ENCODE assay signal across 10 cellular contexts in the genomic region with DNA sequence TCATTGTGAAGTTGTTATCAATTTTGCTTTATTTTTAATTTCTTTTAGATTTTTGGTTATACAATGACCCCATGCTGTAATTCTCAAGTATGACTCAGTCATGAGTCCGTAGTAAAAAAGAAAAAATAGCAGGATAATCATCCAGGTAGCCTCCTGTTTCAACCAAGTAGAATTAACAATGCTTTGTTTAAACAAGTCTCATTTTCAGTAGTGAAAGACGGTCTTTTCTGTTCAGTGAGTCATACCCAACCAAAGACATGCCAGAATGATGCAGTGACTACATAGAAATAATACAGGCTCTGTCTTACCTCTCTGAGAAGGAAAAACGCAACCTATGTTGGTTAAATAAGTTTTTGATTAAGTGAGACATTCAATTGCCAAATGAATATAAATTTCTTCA.
DNase-seq lines count a peak whose midpoint lies in the region; ATAC-seq, FAIRE-seq and TF ChIP-seq lines count a peak whose summit lies in the region.
"Had no signal": no experiment of that assay in that cellular context is flagged by ENCODE, and none has a peak within 500 bp of the region (broad histone marks: within the 10 kb centered on the region; RNA-seq: fewer than 3 reads in every experiment).

No MANE protein-coding gene starts in this region.

- peaks cover 48% of the 10 kb centered on the region for H3K4me1 Mint-ChIP-seq in osteocyte (ENCODE audit: unreplicated experiment)

- peak overlapping the region; percentile 51 for H3K4me2 ChIP-seq in Karpas-422 (ENCODE audit: low read depth, low read length, poor library complexity, severe bottlenecking)
- H3K4me2 ChIP-seq in HepG2 (ENCODE audit: low read depth, low read length) = no peak overlapping the region; the same call in 1 of the 2 replicates

- no peak for TF ChIP-seq RAD21 in HepG2 (CRISPR knock-in tag; IDR thresholded peaks at IDR 0.05)

- H4K20me1 ChIP-seq in Karpas-422 (ENCODE audit: insufficient read depth, low read depth, low read length) = no peaks in the 10 kb centered on the region
- H4K20me1 ChIP-seq in HepG2 (ENCODE audit: insufficient read depth, low read length) = no peaks in the 10 kb centered on the region

- TF ChIP-seq CTCF in HepG2 (CRISPR knock-in tag; IDR thresholded peaks at IDR 0.05) (no peak), osteocyte (IDR thresholded peaks at IDR 0.05) (no peak)

- intact Hi-C loops in HepG2 (cut with micrococcal nuclease; ENCODE audit: unreplicated experiment) = no loop called here

- no peak for TF ChIP-seq POLR2A in HepG2 (IDR thresholded peaks at IDR 0.05; ENCODE audit: insufficient read depth in 1 of 2, low read depth in 2 of 2, low read length in 2 of 2)

- in situ Hi-C loops in HepG2 (cut with HindIII; ENCODE audit: extremely low pct_ligation_motif_present, low pct_unique_long_range_greater_than_20kb) = no loop called here

- H2AFZ ChIP-seq in Karpas-422 (ENCODE audit: low read length) (peak overlapping the region; percentile 49; the same call in 1 of the 2 replicates), HepG2 (ENCODE audit: low read length) (no peak overlapping the region)

- H3K9me3 ChIP-seq in Karpas-422 (ENCODE audit: low read length) (no peaks in the 10 kb centered on the region), HepG2 (ENCODE audit: low read length) (no peaks in the 10 kb centered on the region)
- H3K9me3 ChIP-seq: spleen had no signal

- peaks cover 100% of the 10 kb centered on the region for H3K4me1 ChIP-seq in Karpas-422 (ENCODE audit: low read length)
- peaks cover 86% of the 10 kb centered on the region for H3K4me1 ChIP-seq in HepG2 (ENCODE audit: insufficient read depth, low read length)
- H3K4me1 ChIP-seq: spleen had no signal

- TF ChIP-seq EP300 in HepG2 (IDR thresholded peaks at IDR 0.05; ENCODE audit: low read depth in 2 of 2, low read length in 2 of 2) = 0 out of 4 replicates have a peak, but pooled peaks of 1 of the 2 experiments have one; percentile 38
- TF ChIP-seq EP300 in HepG2 (CRISPR knock-in tag; IDR thresholded peaks at IDR 0.05; ENCODE audit: borderline replicate concordance) = no peak

- H3K36me3 Mint-ChIP-seq in osteocyte (ENCODE audit: unreplicated experiment) = peaks cover 2% of the 10 kb centered on the region

- H3K9me2 ChIP-seq in Karpas-422 (replicated peaks; ENCODE audit: insufficient read depth, low read length) = no peaks in the 10 kb centered on the region

- H3K27ac ChIP-seq in Karpas-422 (ENCODE audit: low read length) (peak overlapping the region; percentile 90), HepG2 (ENCODE audit: extremely low read length, insufficient read depth, low read length) (peak overlapping the region; percentile 16)
- H3K27ac ChIP-seq: spleen had no signal

- H3K4me3 Mint-ChIP-seq in osteocyte (ENCODE audit: unreplicated experiment) = no peak overlapping the region

- no peaks in the 10 kb centered on the region for H3K27me3 ChIP-seq in Karpas-422 (ENCODE audit: low read length)
- H3K27me3 ChIP-seq in HepG2 (ENCODE audit: control insufficient read depth in 1 of 2, insufficient read depth in 2 of 2, low read length in 2 of 2) = no peaks in the 10 kb centered on the region
- H3K27me3 ChIP-seq: spleen had no signal

- H3K27ac Mint-ChIP-seq in osteocyte (ENCODE audit: unreplicated experiment) = no peak overlapping the region

- BruUV-seq in HepG2 (replicated peaks; lab: Mats Ljungman, UMichigan) = no TSS peak

- H3K36me3 ChIP-seq in Karpas-422 (ENCODE audit: insufficient read depth, low read length) (no peaks in the 10 kb centered on the region), HepG2 (replicated peaks in 1 of 2; ENCODE audit: control insufficient read depth in 1 of 2, insufficient read depth in 2 of 2, low read length in 2 of 2) (no peaks in the 10 kb centered on the region)
- H3K36me3 ChIP-seq: spleen had no signal

- ATAC-seq in GM18519 (IDR thresholded peaks at IDR 0.05; ENCODE audit: low FRiP score, unreplicated experiment) (peak; percentile 74), HG02623 (IDR thresholded peaks at IDR 0.05; ENCODE audit: unreplicated experiment) (peak; percentile 65), HepG2 (peak; percentile 19; the same call in 1 of the 3 replicates)

- CTCF ChIA-PET in HepG2 (lab: Yijun Ruan, JAX; ENCODE audit: low intra/inter-chr PET ratio, low total read pairs) = interaction anchor here (1.4 kb wide), 1 partner anchor 11 kb away, joined by 4 read pairs; no protein-coding TSS in a partner anchor

- H3K79me2 ChIP-seq in Karpas-422 (ENCODE audit: low read length) = peaks cover 26% of the 10 kb centered on the region
- H3K79me2 ChIP-seq in HepG2 (ENCODE audit: insufficient read depth, low read length) = no peaks in the 10 kb centered on the region

- H3K27me3 Mint-ChIP-seq in osteocyte (ENCODE audit: unreplicated experiment) = no peaks in the 10 kb centered on the region

- no peak overlapping the region for H3K4me3 ChIP-seq in Karpas-422 (ENCODE audit: low read length)
- no peak overlapping the region for H3K4me3 ChIP-seq in HepG2 (replicated peaks in 1 of 3; ENCODE audit: insufficient read depth in 1 of 3, low read depth in 2 of 3, low read length in 3 of 3)
- H3K4me3 ChIP-seq: spleen had no signal

- whole genome bisulfite sequencing in HepG2 (ENCODE audit: low lambda C conversion rate) = 16% methylated on average over 3 of the region's 3 CpGs

- H3K9me3 Mint-ChIP-seq in osteocyte (ENCODE audit: unreplicated experiment) = peaks cover 5% of the 10 kb centered on the region

- POLR2A ChIA-PET in HepG2 (lab: Yijun Ruan, JAX) = interaction anchor here (1.4 kb wide), 1 partner anchor 12 kb away, joined by 6 read pairs; no protein-coding TSS in a partner anchor

- H3K9ac ChIP-seq in Karpas-422 (ENCODE audit: low read length) (peak overlapping the region; percentile 17), HepG2 (ENCODE audit: insufficient read depth, low read depth, low read length) (no peak overlapping the region)

- peak; percentile 64 for DNase-seq in Karpas-422
- peak; percentile 89 for DNase-seq in HepG2 (ENCODE audit: low spot score)
- DNase-seq in NCI-H1105 treated with DMSO at 0.1 percent for 48 hours (lab: John Stamatoyannopoulos, UW) = no peak
- no peak for DNase-seq in NCI-H345 (lab: John Stamatoyannopoulos, UW)
- no peak for DNase-seq in osteocyte (ENCODE audit: extremely low spot score, unreplicated experiment)
- DNase-seq in Kasumi-1 (lab: John Stamatoyannopoulos, UW) = no peak
- DNase-seq: activated CD4-positive, alpha-beta T cell treated with anti-CD3 and anti-CD28 coated beads, Interleukin-2, amount 50 U/mL, for 48 hours; spleen had no signal

- FAIRE-seq in HepG2 (lab: Jason Lieb, UNC) = peak; percentile 63

TF ChIP-seq in HepG2, 621 proteins besides CTCF, POLR2A, EP300 and RAD21 (continues in another document):
- TF ChIP-seq, protein P1, sequence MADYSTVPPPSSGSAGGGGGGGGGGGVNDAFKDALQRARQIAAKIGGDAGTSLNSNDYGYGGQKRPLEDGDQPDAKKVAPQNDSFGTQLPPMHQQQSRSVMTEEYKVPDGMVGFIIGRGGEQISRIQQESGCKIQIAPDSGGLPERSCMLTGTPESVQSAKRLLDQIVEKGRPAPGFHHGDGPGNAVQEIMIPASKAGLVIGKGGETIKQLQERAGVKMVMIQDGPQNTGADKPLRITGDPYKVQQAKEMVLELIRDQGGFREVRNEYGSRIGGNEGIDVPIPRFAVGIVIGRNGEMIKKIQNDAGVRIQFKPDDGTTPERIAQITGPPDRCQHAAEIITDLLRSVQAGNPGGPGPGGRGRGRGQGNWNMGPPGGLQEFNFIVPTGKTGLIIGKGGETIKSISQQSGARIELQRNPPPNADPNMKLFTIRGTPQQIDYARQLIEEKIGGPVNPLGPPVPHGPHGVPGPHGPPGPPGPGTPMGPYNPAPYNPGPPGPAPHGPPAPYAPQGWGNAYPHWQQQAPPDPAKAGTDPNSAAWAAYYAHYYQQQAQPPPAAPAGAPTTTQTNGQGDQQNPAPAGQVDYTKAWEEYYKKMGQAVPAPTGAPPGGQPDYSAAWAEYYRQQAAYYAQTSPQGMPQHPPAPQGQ (CRISPR knock-in tag; IDR thresholded peaks at IDR 0.05; ENCODE audit: borderline replicate concordance) = no peak
- TF ChIP-seq ZNF672 (CRISPR knock-in tag; IDR thresholded peaks at IDR 0.05) (no peak), MYNN (CRISPR knock-in tag; IDR thresholded peaks at IDR 0.05; ENCODE audit: low read depth) (no peak), CC2D1A (CRISPR knock-in tag; IDR thresholded peaks at IDR 0.05) (no peak), PLSCR1 (CRISPR knock-in tag; IDR thresholded peaks at IDR 0.05; ENCODE audit: borderline replicate concordance) (no peak), ZNF451 (CRISPR knock-in tag; IDR thresholded peaks at IDR 0.05) (no peak), ZNF512B (CRISPR knock-in tag; IDR thresholded peaks at IDR 0.05; ENCODE audit: borderline replicate concordance) (no peak), CENPX (CRISPR knock-in tag; IDR thresholded peaks at IDR 0.05) (no peak)

Comparison
In these comparisons a context has a peak if more than half of its experiments do, and no peak if none do; other contexts are left out.
1. ATAC-seq: peak in every context shown above with its lines; median percentile 74 in GM18519; 65 in HG02623; 19 in HepG2.
2. DNase-seq: peak in Karpas-422 (single experiment) and HepG2 (single experiment); none in NCI-H1105 treated with DMSO at 0.1 percent for 48 hours (single experiment), NCI-H345 (single experiment), osteocyte (single experiment) and Kasumi-1 (0 of 2).